Comparison of ENCODE assay signal across 1 cellular context in the genomic region with DNA sequence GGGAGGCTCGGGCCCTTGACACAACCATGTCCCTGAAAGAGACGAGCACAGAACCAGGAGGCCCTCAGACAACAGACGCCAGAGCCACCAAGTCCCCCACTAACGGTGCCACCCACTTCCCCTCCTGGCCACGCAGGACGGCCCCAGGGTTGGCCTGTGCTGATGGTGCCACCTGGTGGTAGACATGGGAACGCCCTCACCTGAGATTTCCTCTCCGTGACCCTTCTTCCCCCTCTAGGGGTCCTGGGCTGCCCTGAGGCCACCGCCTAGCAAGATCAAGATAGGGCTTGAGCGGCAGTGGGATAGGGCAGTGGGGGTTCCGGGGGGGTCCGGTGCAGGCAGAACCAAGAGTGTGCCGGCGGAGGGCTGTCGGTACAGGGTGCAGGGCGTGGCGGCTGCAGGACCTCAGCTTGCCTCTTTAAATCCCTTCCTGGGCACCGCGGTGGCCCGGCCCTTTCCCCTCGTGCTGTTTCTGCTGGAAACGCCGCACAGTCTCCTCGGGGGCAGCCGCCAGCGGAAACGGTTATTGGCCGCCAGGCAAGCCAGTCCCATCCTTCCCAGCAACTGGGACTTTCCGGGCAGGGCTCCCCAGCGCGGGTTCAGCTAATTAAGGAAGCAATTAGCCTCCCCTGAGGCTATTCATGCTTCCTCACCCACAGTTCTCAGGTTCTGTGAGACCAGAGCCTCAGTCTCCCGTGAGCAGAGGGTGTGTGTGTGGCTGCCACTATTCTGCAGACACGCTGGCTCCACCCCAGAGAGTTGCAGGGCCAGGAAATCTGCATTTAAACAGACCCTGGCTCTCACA.
TF ChIP-seq lines count a peak whose summit lies in the region.

No MANE protein-coding gene starts in this region.

TF ChIP-seq in HEK293, 187 proteins besides CTCF, POLR2A, EP300 and RAD21 (continued from another document):
- TF ChIP-seq, protein P1, sequence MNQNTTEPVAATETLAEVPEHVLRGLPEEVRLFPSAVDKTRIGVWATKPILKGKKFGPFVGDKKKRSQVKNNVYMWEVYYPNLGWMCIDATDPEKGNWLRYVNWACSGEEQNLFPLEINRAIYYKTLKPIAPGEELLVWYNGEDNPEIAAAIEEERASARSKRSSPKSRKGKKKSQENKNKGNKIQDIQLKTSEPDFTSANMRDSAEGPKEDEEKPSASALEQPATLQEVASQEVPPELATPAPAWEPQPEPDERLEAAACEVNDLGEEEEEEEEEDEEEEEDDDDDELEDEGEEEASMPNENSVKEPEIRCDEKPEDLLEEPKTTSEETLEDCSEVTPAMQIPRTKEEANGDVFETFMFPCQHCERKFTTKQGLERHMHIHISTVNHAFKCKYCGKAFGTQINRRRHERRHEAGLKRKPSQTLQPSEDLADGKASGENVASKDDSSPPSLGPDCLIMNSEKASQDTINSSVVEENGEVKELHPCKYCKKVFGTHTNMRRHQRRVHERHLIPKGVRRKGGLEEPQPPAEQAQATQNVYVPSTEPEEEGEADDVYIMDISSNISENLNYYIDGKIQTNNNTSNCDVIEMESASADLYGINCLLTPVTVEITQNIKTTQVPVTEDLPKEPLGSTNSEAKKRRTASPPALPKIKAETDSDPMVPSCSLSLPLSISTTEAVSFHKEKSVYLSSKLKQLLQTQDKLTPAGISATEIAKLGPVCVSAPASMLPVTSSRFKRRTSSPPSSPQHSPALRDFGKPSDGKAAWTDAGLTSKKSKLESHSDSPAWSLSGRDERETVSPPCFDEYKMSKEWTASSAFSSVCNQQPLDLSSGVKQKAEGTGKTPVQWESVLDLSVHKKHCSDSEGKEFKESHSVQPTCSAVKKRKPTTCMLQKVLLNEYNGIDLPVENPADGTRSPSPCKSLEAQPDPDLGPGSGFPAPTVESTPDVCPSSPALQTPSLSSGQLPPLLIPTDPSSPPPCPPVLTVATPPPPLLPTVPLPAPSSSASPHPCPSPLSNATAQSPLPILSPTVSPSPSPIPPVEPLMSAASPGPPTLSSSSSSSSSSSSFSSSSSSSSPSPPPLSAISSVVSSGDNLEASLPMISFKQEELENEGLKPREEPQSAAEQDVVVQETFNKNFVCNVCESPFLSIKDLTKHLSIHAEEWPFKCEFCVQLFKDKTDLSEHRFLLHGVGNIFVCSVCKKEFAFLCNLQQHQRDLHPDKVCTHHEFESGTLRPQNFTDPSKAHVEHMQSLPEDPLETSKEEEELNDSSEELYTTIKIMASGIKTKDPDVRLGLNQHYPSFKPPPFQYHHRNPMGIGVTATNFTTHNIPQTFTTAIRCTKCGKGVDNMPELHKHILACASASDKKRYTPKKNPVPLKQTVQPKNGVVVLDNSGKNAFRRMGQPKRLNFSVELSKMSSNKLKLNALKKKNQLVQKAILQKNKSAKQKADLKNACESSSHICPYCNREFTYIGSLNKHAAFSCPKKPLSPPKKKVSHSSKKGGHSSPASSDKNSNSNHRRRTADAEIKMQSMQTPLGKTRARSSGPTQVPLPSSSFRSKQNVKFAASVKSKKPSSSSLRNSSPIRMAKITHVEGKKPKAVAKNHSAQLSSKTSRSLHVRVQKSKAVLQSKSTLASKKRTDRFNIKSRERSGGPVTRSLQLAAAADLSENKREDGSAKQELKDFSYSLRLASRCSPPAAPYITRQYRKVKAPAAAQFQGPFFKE (tag by site-specific recombination; IDR thresholded peaks at IDR 0.05; ENCODE audit: borderline replicate concordance) = no peak
- TF ChIP-seq ZFP41 (tag by site-specific recombination; IDR thresholded peaks at IDR 0.05; ENCODE audit: borderline replicate concordance) (no peak), ZNF561 (tag by site-specific recombination; IDR thresholded peaks at IDR 0.05; ENCODE audit: borderline replicate concordance) (0 out of 2 replicates have a peak, but pooled peaks have one; percentile 36), ZNF76 (tag by site-specific recombination; IDR thresholded peaks at IDR 0.05; ENCODE audit: borderline replicate concordance, low read depth) (no peak; the same call in 1 of the 2 replicates), ZNF654 (tag by site-specific recombination; IDR thresholded peaks at IDR 0.05; ENCODE audit: low read depth) (peak; percentile 93), ZNF580 (tag by site-specific recombination; IDR thresholded peaks at IDR 0.05) (no peak), ZBTB17 (tag by site-specific recombination; IDR thresholded peaks at IDR 0.05) (peak; percentile 57), ZNF335 (tag by site-specific recombination; conservative IDR thresholded peaks at IDR 0.05) (peak; percentile 96), ZNF214 (tag by site-specific recombination; IDR thresholded peaks at IDR 0.05; ENCODE audit: borderline replicate concordance) (no peak), SCRT1 (tag by site-specific recombination; IDR thresholded peaks at IDR 0.05; ENCODE audit: borderline replicate concordance) (no peak), ZNF830 (tag by site-specific recombination; IDR thresholded peaks at IDR 0.05; ENCODE audit: low read depth) (no peak), ZNF132 (tag by site-specific recombination; IDR thresholded peaks at IDR 0.05; ENCODE audit: borderline replicate concordance) (no peak), ZNF416 (tag by site-specific recombination; IDR thresholded peaks at IDR 0.05) (no peak), GLIS2 (tag by site-specific recombination; IDR thresholded peaks at IDR 0.05) (peak; percentile 80), ZNF140 (tag by site-specific recombination; IDR thresholded peaks at IDR 0.05) (no peak), KLF9 (tag by site-specific recombination; IDR thresholded peaks at IDR 0.05; ENCODE audit: low read depth) (peak; percentile 74), PATZ1 (tag by site-specific recombination; IDR thresholded peaks at IDR 0.05) (peak; percentile 78), ZNF2 (tag by site-specific recombination; IDR thresholded peaks at IDR 0.05) (peak; percentile 90), BCL11B (tag by site-specific recombination; IDR thresholded peaks at IDR 0.05; ENCODE audit: low read depth) (peak; percentile 58; the same call in 1 of the 2 replicates), ZEB2 (tag by site-specific recombination; IDR thresholded peaks at IDR 0.05) (peak; percentile 85), OVOL3 (tag by site-specific recombination; IDR thresholded peaks at IDR 0.05) (peak; percentile 46; the same call in 1 of the 2 replicates), ZIC2 (tag by site-specific recombination; IDR thresholded peaks at IDR 0.05) (peak; percentile 96), ZNF660 (tag by site-specific recombination; IDR thresholded peaks at IDR 0.05) (peak; percentile 68; the same call in 1 of the 2 replicates)
- TF ChIP-seq, protein P2, sequence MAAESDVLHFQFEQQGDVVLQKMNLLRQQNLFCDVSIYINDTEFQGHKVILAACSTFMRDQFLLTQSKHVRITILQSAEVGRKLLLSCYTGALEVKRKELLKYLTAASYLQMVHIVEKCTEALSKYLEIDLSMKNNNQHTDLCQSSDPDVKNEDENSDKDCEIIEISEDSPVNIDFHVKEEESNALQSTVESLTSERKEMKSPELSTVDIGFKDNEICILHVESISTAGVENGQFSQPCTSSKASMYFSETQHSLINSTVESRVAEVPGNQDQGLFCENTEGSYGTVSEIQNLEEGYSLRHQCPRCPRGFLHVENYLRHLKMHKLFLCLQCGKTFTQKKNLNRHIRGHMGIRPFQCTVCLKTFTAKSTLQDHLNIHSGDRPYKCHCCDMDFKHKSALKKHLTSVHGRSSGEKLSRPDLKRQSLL (tag by site-specific recombination; IDR thresholded peaks at IDR 0.05) = 0 out of 2 replicates have a peak, but pooled peaks have one; percentile 17
- TF ChIP-seq, protein P3, sequence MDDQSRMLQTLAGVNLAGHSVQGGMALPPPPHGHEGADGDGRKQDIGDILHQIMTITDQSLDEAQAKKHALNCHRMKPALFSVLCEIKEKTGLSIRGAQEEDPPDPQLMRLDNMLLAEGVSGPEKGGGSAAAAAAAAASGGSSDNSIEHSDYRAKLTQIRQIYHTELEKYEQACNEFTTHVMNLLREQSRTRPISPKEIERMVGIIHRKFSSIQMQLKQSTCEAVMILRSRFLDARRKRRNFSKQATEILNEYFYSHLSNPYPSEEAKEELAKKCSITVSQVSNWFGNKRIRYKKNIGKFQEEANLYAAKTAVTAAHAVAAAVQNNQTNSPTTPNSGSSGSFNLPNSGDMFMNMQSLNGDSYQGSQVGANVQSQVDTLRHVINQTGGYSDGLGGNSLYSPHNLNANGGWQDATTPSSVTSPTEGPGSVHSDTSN (CRISPR knock-in tag; IDR thresholded peaks at IDR 0.05) = peak; percentile 45; the same call in 1 of the 2 replicates
TF ChIP-seq in HEK293: peak in this region for 41.
